Comparison of ENCODE assay signal across 14 cellular contexts in the genomic region with DNA sequence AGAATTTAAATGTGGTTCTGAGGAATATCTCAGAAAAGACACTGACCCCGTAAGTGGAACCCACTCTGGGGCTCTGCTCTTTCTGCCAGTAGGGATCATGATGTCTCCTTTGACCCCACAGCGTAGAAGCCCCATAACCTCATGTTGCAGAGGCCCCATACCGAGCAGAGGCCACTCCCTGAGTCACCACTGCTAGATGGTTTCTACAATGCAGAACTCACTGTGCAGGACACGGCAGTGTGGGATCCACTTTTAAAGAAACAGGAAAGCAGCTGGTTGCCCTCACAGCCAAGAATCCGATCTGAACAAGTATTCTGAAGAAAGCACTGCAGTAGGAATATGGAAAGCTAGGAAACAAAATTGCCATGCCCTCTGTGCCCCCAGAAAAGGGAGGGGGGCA. TPM values are rescaled to one million over a fixed set of nuclear protein-coding genes. Genes with fewer than 3 reads are reported as not detected.
DNase-seq lines count a peak whose midpoint lies in the region; ATAC-seq and TF ChIP-seq lines count a peak whose summit lies in the region.
"Had no signal": no experiment of that assay in that cellular context is flagged by ENCODE, and none has a peak within 500 bp of the region (broad histone marks: within the 10 kb centered on the region; RNA-seq: fewer than 3 reads in every experiment).

No MANE protein-coding gene starts in this region.

- H3K9me2 ChIP-seq in DOHH2 (replicated peaks; ENCODE audit: control insufficient read depth, low read length) (no peaks in the 10 kb centered on the region), Karpas-422 (replicated peaks; ENCODE audit: insufficient read depth, low read length) (no peaks in the 10 kb centered on the region)

- H3K36me3 ChIP-seq in DOHH2 (ENCODE audit: control insufficient read depth, low read length) (peaks cover 88% of the 10 kb centered on the region), Karpas-422 (ENCODE audit: insufficient read depth, low read length) (peaks cover 4% of the 10 kb centered on the region; the same call in 1 of the 2 replicates), neural progenitor cell (no peaks in the 10 kb centered on the region)
- H3K36me3 ChIP-seq: gastrocnemius medialis, thoracic aorta had no signal

- H3K9me3 Mint-ChIP-seq in brain (no peaks in the 10 kb centered on the region), neural progenitor cell (peaks cover 3% of the 10 kb centered on the region)
- H3K9me3 Mint-ChIP-seq: activated naive CD4-positive, alpha-beta T cell treated with anti-CD3 and anti-CD28 coated beads, Interleukin-2, amount 50 U/mL, for 72 hours had no signal

- H2AFZ ChIP-seq in Karpas-422 (ENCODE audit: low read length) (no peak overlapping the region), neural progenitor cell (replicated peaks) (no peak overlapping the region)

- H3K36me3 Mint-ChIP-seq in brain (peaks cover 30% of the 10 kb centered on the region), neural progenitor cell (peaks cover 13% of the 10 kb centered on the region)

- H3K27me3 Mint-ChIP-seq in brain = peaks cover 2% of the 10 kb centered on the region
- H3K27me3 Mint-ChIP-seq in neural progenitor cell (ENCODE audit: insufficient read depth, low read depth) = peaks cover 3% of the 10 kb centered on the region

- H3K9ac ChIP-seq in Karpas-422 (ENCODE audit: low read length) = no peak overlapping the region
- H3K9ac ChIP-seq in neural progenitor cell = no peak overlapping the region

- TF ChIP-seq CTCF in DOHH2 (IDR thresholded peaks at IDR 0.05; ENCODE audit: low read depth, low read length, poor library complexity, severe bottlenecking) = no peak
- no peak for TF ChIP-seq CTCF in brain (conservative IDR thresholded peaks at IDR 0.05)
- TF ChIP-seq CTCF in neural progenitor cell (IDR thresholded peaks at IDR 0.05) = no peak

- H3K79me2 ChIP-seq in DOHH2 (ENCODE audit: control insufficient read depth, low read length) (peaks cover 95% of the 10 kb centered on the region), Karpas-422 (ENCODE audit: low read length) (peaks cover 89% of the 10 kb centered on the region), neural progenitor cell (ENCODE audit: low read depth) (peaks cover 90% of the 10 kb centered on the region)

- no peak for ATAC-seq in HG03520 (IDR thresholded peaks at IDR 0.05; ENCODE audit: unreplicated experiment)
- ATAC-seq: activated naive CD4-positive, alpha-beta T cell treated with anti-CD3 and anti-CD28 coated beads, Interleukin-2, amount 50 U/mL, for 72 hours; gastrocnemius medialis; sciatic nerve had no signal

- no peak overlapping the region for H3K27ac ChIP-seq in DOHH2 (ENCODE audit: low read depth, low read length)
- no peak overlapping the region for H3K27ac ChIP-seq in Karpas-422 (ENCODE audit: low read length)
- H3K27ac ChIP-seq in neural progenitor cell = no peak overlapping the region
- H3K27ac ChIP-seq: gastrocnemius medialis, HL-60, thoracic aorta had no signal

- H3K27ac Mint-ChIP-seq in brain (peak overlapping the region in 2 of 5 experiments; percentile 12 to 59), neural progenitor cell (peak overlapping the region; percentile 22)

- DNase-seq in Karpas-422 (no peak), neural progenitor cell (ENCODE audit: low spot score) (no peak), SW 1271 (lab: John Stamatoyannopoulos, UW) (no peak), mucosa of gallbladder (ENCODE audit: low spot score) (no peak)
- DNase-seq: dorsolateral prefrontal cortex, gastrocnemius medialis, islet precursor cell had no signal

- H3K27me3 ChIP-seq in DOHH2 (ENCODE audit: control insufficient read depth, low read length) (no peaks in the 10 kb centered on the region), Karpas-422 (ENCODE audit: low read length) (no peaks in the 10 kb centered on the region), neural progenitor cell (peaks cover 3% of the 10 kb centered on the region)
- H3K27me3 ChIP-seq: dorsolateral prefrontal cortex had no signal

- H3K9me3 ChIP-seq in DOHH2 (ENCODE audit: control insufficient read depth, insufficient read depth, low read length) = no peaks in the 10 kb centered on the region
- no peaks in the 10 kb centered on the region for H3K9me3 ChIP-seq in Karpas-422 (ENCODE audit: low read length)
- no peaks in the 10 kb centered on the region for H3K9me3 ChIP-seq in neural progenitor cell (ENCODE audit: low read depth)
- H3K9me3 ChIP-seq: gastrocnemius medialis, thoracic aorta had no signal

- no peak overlapping the region for H3K4me3 ChIP-seq in DOHH2 (ENCODE audit: low read length)
- no peak overlapping the region for H3K4me3 ChIP-seq in Karpas-422 (ENCODE audit: low read length)
- H3K4me3 ChIP-seq in neural progenitor cell = no peak overlapping the region
- H3K4me3 ChIP-seq: dorsolateral prefrontal cortex, gastrocnemius medialis, thoracic aorta had no signal

- H3K4me1 Mint-ChIP-seq in brain = peaks cover 64% of the 10 kb centered on the region
- peaks cover 59% of the 10 kb centered on the region for H3K4me1 Mint-ChIP-seq in neural progenitor cell

- peaks cover 29% of the 10 kb centered on the region for H3K4me1 ChIP-seq in DOHH2 (ENCODE audit: control insufficient read depth, low read length)
- peaks cover 44% of the 10 kb centered on the region for H3K4me1 ChIP-seq in Karpas-422 (ENCODE audit: low read length)
- peaks cover 10% of the 10 kb centered on the region for H3K4me1 ChIP-seq in neural progenitor cell

- H3F3A ChIP-seq in DOHH2 (ENCODE audit: control insufficient read depth, insufficient read depth) (no peaks in the 10 kb centered on the region), neural progenitor cell (ENCODE audit: low read depth) (peaks cover 5% of the 10 kb centered on the region)

- peaks cover 52% of the 10 kb centered on the region for H4K20me1 ChIP-seq in DOHH2 (ENCODE audit: control insufficient read depth, insufficient read depth, low read depth, low read length)
- peaks cover 53% of the 10 kb centered on the region for H4K20me1 ChIP-seq in Karpas-422 (ENCODE audit: insufficient read depth, low read depth, low read length)
- H4K20me1 ChIP-seq in neural progenitor cell (ENCODE audit: low read depth) = peaks cover 66% of the 10 kb centered on the region

- peak overlapping the region; percentile 89; the same call in 1 of the 2 replicates for H3K4me2 ChIP-seq in DOHH2 (ENCODE audit: low read length)
- H3K4me2 ChIP-seq in Karpas-422 (ENCODE audit: low read depth, low read length, poor library complexity, severe bottlenecking) = peak overlapping the region; percentile 41
- no peak overlapping the region for H3K4me2 ChIP-seq in neural progenitor cell

- peak overlapping the region in 4 of 5 experiments; percentile 11 to 90 (median 43) for H3K4me3 Mint-ChIP-seq in brain
- no peak overlapping the region for H3K4me3 Mint-ChIP-seq in neural progenitor cell

RNA-seq across cellular contexts. Expression of gene SLC7A1, which starts 4.2 kb away (rescaled TPM):
- 39.9 and 45.4 TPM in 2 replicates for total RNA-seq in Karpas-422 (2014; rRNA removed; shearing (Covaris generic); ENCODE audit: low replicate concordance)
- 46.7 TPM for polyA plus RNA-seq in brain (ENCODE audit: insufficient read depth, low read depth, low replicate concordance)
- total RNA-seq in neural progenitor cell (ENCODE audit: low replicate concordance) (12.4 and 16.2 TPM in 2 replicates), mucosa of gallbladder (27.5 TPM)
